In the genomic region with DNA sequence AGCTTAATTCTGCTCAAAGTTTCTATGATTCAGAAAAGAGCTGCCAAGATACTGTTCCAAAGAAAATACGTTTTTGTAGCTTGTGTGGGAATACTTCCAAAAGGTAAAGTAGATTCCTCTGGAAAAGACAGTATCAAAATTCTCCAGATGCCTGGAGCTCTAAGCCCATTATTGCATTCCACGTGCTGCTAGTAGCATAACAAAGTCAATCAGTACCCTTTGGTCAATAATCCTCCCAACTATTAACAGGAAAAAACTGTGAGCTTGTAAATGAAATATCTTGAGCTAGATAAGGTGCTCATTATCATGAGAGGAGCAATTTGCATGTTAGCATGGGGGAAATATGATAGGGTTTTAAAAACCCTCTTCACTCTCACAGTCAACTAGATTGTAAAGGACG, we compare ENCODE assay signal across 19 cellular contexts.
"Had no signal": no experiment of that assay in that cellular context is flagged by ENCODE, and none has a peak within 500 bp of the region (broad histone marks: within the 10 kb centered on the region; RNA-seq: fewer than 3 reads in every experiment).

No MANE protein-coding gene starts in this region.

- H3K4me1 Mint-ChIP-seq: activated naive CD8-positive, alpha-beta T cell treated with anti-CD3 and anti-CD28 coated beads, Interleukin-2, amount 50 U/mL, for 24 hours; memory B cell had no signal

- ATAC-seq: activated CD8-positive, alpha-beta T cell treated with anti-CD3 and anti-CD28 coated beads, Interleukin-2, amount 10 ng/mL, durations not matched to agents 7 days and 5 days; activated naive CD8-positive, alpha-beta T cell treated with anti-CD3 and anti-CD28 coated beads, Interleukin-2, amount 50 U/mL, for 24 hours; pancreas had no signal

- H3K4me1 ChIP-seq: colonic mucosa, left ventricle myocardium inferior, pancreas, stomach, uterus had no signal

- H3K36me3 Mint-ChIP-seq: memory B cell had no signal

- H3K27ac Mint-ChIP-seq: activated CD8-positive, alpha-beta T cell treated with anti-CD3 and anti-CD28 coated beads, Interleukin-2, amount 10 ng/mL, durations not matched to agents 7 days and 5 days; activated naive CD8-positive, alpha-beta T cell treated with anti-CD3 and anti-CD28 coated beads, Interleukin-2, amount 50 U/mL, for 24 hours; memory B cell had no signal

- H3K4me3 ChIP-seq: cardiac muscle cell, colonic mucosa, left ventricle myocardium inferior, pancreas, stomach, thyroid gland, uterus had no signal

- H3K27me3 ChIP-seq: cardiac muscle cell, colonic mucosa, pancreas, stomach, thyroid gland, uterus had no signal

- H3K4me3 Mint-ChIP-seq: activated CD8-positive, alpha-beta T cell treated with anti-CD3 and anti-CD28 coated beads, Interleukin-2, amount 10 ng/mL, durations not matched to agents 7 days and 5 days; activated naive CD8-positive, alpha-beta T cell treated with anti-CD3 and anti-CD28 coated beads, Interleukin-2, amount 50 U/mL, for 24 hours; memory B cell had no signal

- H3K27me3 Mint-ChIP-seq: activated naive CD8-positive, alpha-beta T cell treated with anti-CD3 and anti-CD28 coated beads, Interleukin-2, amount 50 U/mL, for 24 hours; memory B cell had no signal

- H3K9me3 ChIP-seq: colonic mucosa, left ventricle myocardium inferior, pancreas, stomach, thyroid gland, uterus had no signal

- DNase-seq: activated CD4-positive, alpha-beta T cell treated with anti-CD3 and anti-CD28 coated beads for 48 hours; activated CD8-positive, alpha-beta memory T cell treated with anti-CD3 and anti-CD28 coated beads, Interleukin-2, amount 50 U/mL, for 48 hours; activated CD8-positive, alpha-beta T cell treated with anti-CD3 and anti-CD28 coated beads, Interleukin-2, amount 10 ng/mL, durations not matched to agents 7 days and 5 days; activated naive CD4-positive, alpha-beta T cell; activated naive CD8-positive, alpha-beta T cell treated with anti-CD3 and anti-CD28 coated beads, Interleukin-2, amount 50 U/mL, for 24 hours; colonic mucosa; effector CD4-positive, alpha-beta T cell; foreskin melanocyte; head of caudate nucleus; left ventricle myocardium inferior; pancreas; stimulated activated CD4-positive, alpha-beta T cell treated with anti-CD3 and anti-CD28 coated beads, Interleukin-15, amount 100 ng/mL, for 24 hours; stimulated activated CD4-positive, alpha-beta T cell treated with anti-CD3 and anti-CD28 coated beads, Interleukin-4, amount 100 ng/mL, for 4 hours; stomach; thyroid gland; uterus; WERI-Rb-1 had no signal

- H3K27ac ChIP-seq: cardiac muscle cell, colonic mucosa, left ventricle myocardium inferior, pancreas, stomach, thyroid gland, uterus, WERI-Rb-1 had no signal

- H3K36me3 ChIP-seq: cardiac muscle cell, colonic mucosa, left ventricle myocardium inferior, pancreas, stomach, thyroid gland, uterus, WERI-Rb-1 had no signal
